Comparison of ENCODE assay signal across 29 cellular contexts in genomic region chr14:101259748-101260147, GRCh38.
A peak's percentile ranks its signal among the peaks of the same experiment; 100 is the strongest.
DNase-seq lines count a peak whose midpoint lies in the region; ATAC-seq, FAIRE-seq and TF ChIP-seq lines count a peak whose summit lies in the region.
"Had no signal": no experiment of that assay in that cellular context is flagged by ENCODE, and none has a peak within 500 bp of the region (broad histone marks: within the 10 kb centered on the region; RNA-seq: fewer than 3 reads in every experiment).

No MANE protein-coding gene starts in this region.

- no peak overlapping the region for H3K9ac ChIP-seq in HepG2 (ENCODE audit: insufficient read depth, low read depth, low read length)
- H3K9ac ChIP-seq: BLaER1; BLaER1 treated with 17β-estradiol and CSF1 and Interleukin-3, amounts not matched to agents 10 nM and 100 nM had no signal

- no peak overlapping the region for H3K4me2 ChIP-seq in HepG2 (ENCODE audit: low read depth, low read length)
- H3K4me2 ChIP-seq: A549; BLaER1; BLaER1 treated with 17β-estradiol and CSF1 and Interleukin-3, amounts not matched to agents 10 nM and 100 nM had no signal

- no peaks in the 10 kb centered on the region; the same call in 1 of the 2 replicates for H3K9me3 ChIP-seq in HepG2 (ENCODE audit: low read length)
- no peaks in the 10 kb centered on the region for H3K9me3 ChIP-seq in right lobe of liver
- H3K9me3 ChIP-seq: A549, BE2C, Caco-2 had no signal

- no peak for DNase-seq in HepG2 (ENCODE audit: low spot score)
- DNase-seq in right lobe of liver: no peak
- DNase-seq: 8988T; ACHN; AML-193; BE2C; C1 segment of cervical spinal cord; Caco-2; Calu3; CD4-positive, alpha-beta memory T cell; CD4-positive, alpha-beta T cell; CD4-positive, CD25-positive, alpha-beta regulatory T cell; CD8-positive, alpha-beta memory T cell; CD8-positive, alpha-beta T cell; COR-L47; DMS 273 treated with DMSO at 0.1 percent for 48 hours; DMS153; DMS53; DMS79; DMS79 treated with DMSO at 0.1 percent for 48 hours; DND-41; EL had no signal

- no peaks in the 10 kb centered on the region for H4K20me1 ChIP-seq in HepG2 (ENCODE audit: insufficient read depth, low read length)
- H4K20me1 ChIP-seq: BLaER1; BLaER1 treated with 17β-estradiol and CSF1 and Interleukin-3, amounts not matched to agents 10 nM and 100 nM had no signal

- H3K27ac ChIP-seq in HepG2 (ENCODE audit: extremely low read length, insufficient read depth, low read length): no peak overlapping the region
- H3K27ac ChIP-seq in right lobe of liver: no peak overlapping the region
- H3K27ac ChIP-seq: 22Rv1; A549; BLaER1; BLaER1 treated with 17β-estradiol and CSF1 and Interleukin-3, amounts not matched to agents 10 nM and 100 nM; C4-2B had no signal

- H3K4me3 ChIP-seq in HepG2 (replicated peaks in 1 of 3; ENCODE audit: insufficient read depth in 1 of 3, low read depth in 2 of 3, low read length in 3 of 3) (no peak overlapping the region), right lobe of liver (no peak overlapping the region)
- H3K4me3 ChIP-seq: A549; BLaER1; BLaER1 treated with 17β-estradiol and CSF1 and Interleukin-3, amounts not matched to agents 10 nM and 100 nM had no signal

- no peak for TF ChIP-seq RAD21 in HepG2 (CRISPR knock-in tag; IDR thresholded peaks at IDR 0.05)

- POLR2A ChIA-PET in HepG2 (lab: Yijun Ruan, JAX): no interaction called here

- no peak overlapping the region for H2AFZ ChIP-seq in HepG2 (ENCODE audit: low read length)

- no peaks in the 10 kb centered on the region for H3K79me2 ChIP-seq in HepG2 (ENCODE audit: insufficient read depth, low read length)

- no peak for TF ChIP-seq POLR2A in HepG2 (IDR thresholded peaks at IDR 0.05; ENCODE audit: insufficient read depth in 1 of 2, low read depth in 2 of 2, low read length in 2 of 2)
- no peak for TF ChIP-seq POLR2A in right lobe of liver (IDR thresholded peaks at IDR 0.05)

- no peaks in the 10 kb centered on the region for H3K36me3 ChIP-seq in HepG2 (replicated peaks in 1 of 2; ENCODE audit: control insufficient read depth in 1 of 2, insufficient read depth in 2 of 2, low read length in 2 of 2)
- no peaks in the 10 kb centered on the region for H3K36me3 ChIP-seq in right lobe of liver
- H3K36me3 ChIP-seq: BE2C; BLaER1; BLaER1 treated with 17β-estradiol and CSF1 and Interleukin-3, amounts not matched to agents 10 nM and 100 nM had no signal

- peaks cover 10% of the 10 kb centered on the region for H3K4me1 ChIP-seq in HepG2 (ENCODE audit: insufficient read depth, low read length)
- no peaks in the 10 kb centered on the region for H3K4me1 ChIP-seq in right lobe of liver
- H3K4me1 ChIP-seq: A549; BE2C; BLaER1; BLaER1 treated with 17β-estradiol and CSF1 and Interleukin-3, amounts not matched to agents 10 nM and 100 nM; Caco-2 had no signal

- TF ChIP-seq CTCF in HepG2 (CRISPR knock-in tag; IDR thresholded peaks at IDR 0.05) (no peak), right lobe of liver (IDR thresholded peaks at IDR 0.05) (no peak)

- FAIRE-seq in HepG2 (lab: Jason Lieb, UNC): no peak
- FAIRE-seq: A204.1, D721Med had no signal

- TF ChIP-seq EP300 in HepG2 (IDR thresholded peaks at IDR 0.05; ENCODE audit: low read depth in 2 of 2, low read length in 2 of 2): no peak
- no peak for TF ChIP-seq EP300 in HepG2 (CRISPR knock-in tag; IDR thresholded peaks at IDR 0.05; ENCODE audit: borderline replicate concordance)

- H3K27me3 ChIP-seq in HepG2 (ENCODE audit: control insufficient read depth in 1 of 2, insufficient read depth in 2 of 2, low read length in 2 of 2) (peaks cover 2 to 23% of the 10 kb centered on the region in 2 experiments; a peak in 3 of 5 replicates), right lobe of liver (no peaks in the 10 kb centered on the region)
- H3K27me3 ChIP-seq: BLaER1; BLaER1 treated with 17β-estradiol and CSF1 and Interleukin-3, amounts not matched to agents 10 nM and 100 nM had no signal

- CTCF ChIA-PET in HepG2 (lab: Yijun Ruan, JAX; ENCODE audit: low intra/inter-chr PET ratio, low total read pairs): no interaction called here

- no TSS peak for BruUV-seq in HepG2 (replicated peaks; lab: Mats Ljungman, UMichigan)

- intact Hi-C loops in HepG2 (cut with micrococcal nuclease; ENCODE audit: unreplicated experiment): no loop called here
- intact Hi-C loops in right lobe of liver (cut with DNase I): no loop called here

- ATAC-seq in HepG2 (no peak), right lobe of liver (no peak)
- ATAC-seq: A549; CD8-positive, alpha-beta T cell had no signal

- in situ Hi-C loops in HepG2 (cut with HindIII; ENCODE audit: extremely low pct_ligation_motif_present, low pct_unique_long_range_greater_than_20kb): no loop called here

- WGBS in HepG2 (ENCODE audit: low lambda C conversion rate): 18% methylated on average over 1 of the region's 1 CpG
- 58% methylated on average over 1 of the region's 1 CpG for WGBS in right lobe of liver (ENCODE audit: insufficient coverage, low coverage, low lambda C conversion rate, missing lambda C conversion rate)

TF ChIP-seq in HepG2, 621 proteins besides CTCF, POLR2A, EP300 and RAD21:
- no peak for TF ChIP-seq RAD51 (IDR thresholded peaks at IDR 0.05; ENCODE audit: borderline replicate concordance)
- peak; percentile 94 for TF ChIP-seq ZNF7 (CRISPR knock-in tag; IDR thresholded peaks at IDR 0.05)
